Comparison of ENCODE assay signal across 1 cellular context in the genomic region with DNA sequence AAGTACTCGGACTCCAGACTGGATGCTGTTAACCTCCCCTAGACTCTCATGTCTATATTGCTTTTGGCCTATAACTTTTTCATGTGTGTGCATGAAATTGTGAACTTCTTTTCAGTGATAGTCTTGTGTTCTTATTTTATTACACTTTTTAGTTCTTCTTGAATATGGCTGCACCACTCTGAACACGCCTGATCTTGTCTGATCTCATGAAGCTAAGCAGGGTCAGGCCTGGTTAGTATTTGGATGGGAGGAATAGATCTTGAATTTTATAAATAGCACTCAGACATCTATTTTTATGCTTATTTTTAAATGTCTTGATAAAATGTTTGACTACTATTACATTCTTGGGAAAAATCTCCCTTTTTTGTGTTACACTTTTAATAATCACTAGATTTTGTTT.
TF ChIP-seq lines count a peak whose summit lies in the region.

No MANE protein-coding gene starts in this region.

TF ChIP-seq in WTC11, 78 proteins besides CTCF, POLR2A, EP300 and RAD21 (continued from another document):
- TF ChIP-seq, protein P1, sequence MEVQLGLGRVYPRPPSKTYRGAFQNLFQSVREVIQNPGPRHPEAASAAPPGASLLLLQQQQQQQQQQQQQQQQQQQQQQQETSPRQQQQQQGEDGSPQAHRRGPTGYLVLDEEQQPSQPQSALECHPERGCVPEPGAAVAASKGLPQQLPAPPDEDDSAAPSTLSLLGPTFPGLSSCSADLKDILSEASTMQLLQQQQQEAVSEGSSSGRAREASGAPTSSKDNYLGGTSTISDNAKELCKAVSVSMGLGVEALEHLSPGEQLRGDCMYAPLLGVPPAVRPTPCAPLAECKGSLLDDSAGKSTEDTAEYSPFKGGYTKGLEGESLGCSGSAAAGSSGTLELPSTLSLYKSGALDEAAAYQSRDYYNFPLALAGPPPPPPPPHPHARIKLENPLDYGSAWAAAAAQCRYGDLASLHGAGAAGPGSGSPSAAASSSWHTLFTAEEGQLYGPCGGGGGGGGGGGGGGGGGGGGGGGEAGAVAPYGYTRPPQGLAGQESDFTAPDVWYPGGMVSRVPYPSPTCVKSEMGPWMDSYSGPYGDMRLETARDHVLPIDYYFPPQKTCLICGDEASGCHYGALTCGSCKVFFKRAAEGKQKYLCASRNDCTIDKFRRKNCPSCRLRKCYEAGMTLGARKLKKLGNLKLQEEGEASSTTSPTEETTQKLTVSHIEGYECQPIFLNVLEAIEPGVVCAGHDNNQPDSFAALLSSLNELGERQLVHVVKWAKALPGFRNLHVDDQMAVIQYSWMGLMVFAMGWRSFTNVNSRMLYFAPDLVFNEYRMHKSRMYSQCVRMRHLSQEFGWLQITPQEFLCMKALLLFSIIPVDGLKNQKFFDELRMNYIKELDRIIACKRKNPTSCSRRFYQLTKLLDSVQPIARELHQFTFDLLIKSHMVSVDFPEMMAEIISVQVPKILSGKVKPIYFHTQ (CRISPR knock-in tag; IDR thresholded peaks at IDR 0.05) = no peak
- TF ChIP-seq NR1H2 (CRISPR knock-in tag; IDR thresholded peaks at IDR 0.05) = no peak
- TF ChIP-seq, protein P2, sequence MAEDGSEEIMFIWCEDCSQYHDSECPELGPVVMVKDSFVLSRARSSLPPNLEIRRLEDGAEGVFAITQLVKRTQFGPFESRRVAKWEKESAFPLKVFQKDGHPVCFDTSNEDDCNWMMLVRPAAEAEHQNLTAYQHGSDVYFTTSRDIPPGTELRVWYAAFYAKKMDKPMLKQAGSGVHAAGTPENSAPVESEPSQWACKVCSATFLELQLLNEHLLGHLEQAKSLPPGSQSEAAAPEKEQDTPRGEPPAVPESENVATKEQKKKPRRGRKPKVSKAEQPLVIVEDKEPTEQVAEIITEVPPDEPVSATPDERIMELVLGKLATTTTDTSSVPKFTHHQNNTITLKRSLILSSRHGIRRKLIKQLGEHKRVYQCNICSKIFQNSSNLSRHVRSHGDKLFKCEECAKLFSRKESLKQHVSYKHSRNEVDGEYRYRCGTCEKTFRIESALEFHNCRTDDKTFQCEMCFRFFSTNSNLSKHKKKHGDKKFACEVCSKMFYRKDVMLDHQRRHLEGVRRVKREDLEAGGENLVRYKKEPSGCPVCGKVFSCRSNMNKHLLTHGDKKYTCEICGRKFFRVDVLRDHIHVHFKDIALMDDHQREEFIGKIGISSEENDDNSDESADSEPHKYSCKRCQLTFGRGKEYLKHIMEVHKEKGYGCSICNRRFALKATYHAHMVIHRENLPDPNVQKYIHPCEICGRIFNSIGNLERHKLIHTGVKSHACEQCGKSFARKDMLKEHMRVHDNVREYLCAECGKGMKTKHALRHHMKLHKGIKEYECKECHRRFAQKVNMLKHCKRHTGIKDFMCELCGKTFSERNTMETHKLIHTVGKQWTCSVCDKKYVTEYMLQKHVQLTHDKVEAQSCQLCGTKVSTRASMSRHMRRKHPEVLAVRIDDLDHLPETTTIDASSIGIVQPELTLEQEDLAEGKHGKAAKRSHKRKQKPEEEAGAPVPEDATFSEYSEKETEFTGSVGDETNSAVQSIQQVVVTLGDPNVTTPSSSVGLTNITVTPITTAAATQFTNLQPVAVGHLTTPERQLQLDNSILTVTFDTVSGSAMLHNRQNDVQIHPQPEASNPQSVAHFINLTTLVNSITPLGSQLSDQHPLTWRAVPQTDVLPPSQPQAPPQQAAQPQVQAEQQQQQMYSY (CRISPR knock-in tag; IDR thresholded peaks at IDR 0.05) = no peak
- no peak for TF ChIP-seq SP1 (CRISPR knock-in tag; conservative IDR thresholded peaks at IDR 0.05)
- no peak for TF ChIP-seq FOXK1 (CRISPR knock-in tag; IDR thresholded peaks at IDR 0.05)
